In genomic region chr10:119653209-119653608, GRCh38 we compare ENCODE assay signal across 8 cellular contexts. TPM values are rescaled to one million over a fixed set of nuclear protein-coding genes. Genes with fewer than 3 reads are reported as not detected.
A peak's percentile ranks its signal among the peaks of the same experiment; 100 is the strongest.
DNase-seq lines count a peak whose midpoint lies in the region; ATAC-seq and TF ChIP-seq lines count a peak whose summit lies in the region.

No MANE protein-coding gene starts in this region.

- H3K27me3 ChIP-seq in fibroblast of lung (ENCODE audit: control insufficient read depth, insufficient read depth, low read length) (no peaks in the 10 kb centered on the region), sigmoid colon (no peaks in the 10 kb centered on the region)

- H3K4me1 Mint-ChIP-seq in T-helper 2 cell treated with Interferon-gamma antibody and Interleukin-4, amounts not matched to agents 5 μg/mL and 100 μg/mL, for 36 hours (ENCODE audit: low read depth) = peaks cover 55% of the 10 kb centered on the region

- peaks cover 2% of the 10 kb centered on the region for H4K20me1 ChIP-seq in fibroblast of lung (ENCODE audit: control insufficient read depth, extremely low read depth, insufficient read depth, low read length)

- WGBS in sigmoid colon, 2 donors = 76 to 86% methylated on average over 1 of the region's 1 CpG

- H3K27me3 Mint-ChIP-seq in T-helper 2 cell treated with Interferon-gamma antibody and Interleukin-4, amounts not matched to agents 5 μg/mL and 100 μg/mL, for 36 hours (ENCODE audit: low read depth) = peaks cover 6% of the 10 kb centered on the region

- H3K36me3 Mint-ChIP-seq in T-helper 2 cell treated with Interferon-gamma antibody and Interleukin-4, amounts not matched to agents 5 μg/mL and 100 μg/mL, for 36 hours (ENCODE audit: low read depth) = peaks cover 11% of the 10 kb centered on the region

- intact Hi-C loops in sigmoid colon (cut with DNase I) (loop anchor here (5.0 kb wide), 1 partner anchor 111 kb away; the partner anchor contains the start of gene RGS10), head of caudate nucleus (cut with DNase I) (loop anchor here (5.0 kb wide), 1 partner anchor 56 kb away; the partner anchor contains the start of gene TIAL1)

- peaks cover 28% of the 10 kb centered on the region for H3K4me1 ChIP-seq in HEK293 (ENCODE audit: control insufficient read depth, insufficient read depth, low read length)
- H3K4me1 ChIP-seq in fibroblast of lung (ENCODE audit: control insufficient read depth, extremely low read depth, insufficient read depth, low read length) = peaks cover 34% of the 10 kb centered on the region
- H3K4me1 ChIP-seq in sigmoid colon = peaks cover 0 to 60% (median 51%) of the 10 kb centered on the region in 4 donors

- no peak overlapping the region for H2AFZ ChIP-seq in fibroblast of lung (ENCODE audit: low read length)

- H3K79me2 ChIP-seq in fibroblast of lung (ENCODE audit: control insufficient read depth, insufficient read depth, low read length) = peaks cover 67% of the 10 kb centered on the region

- CTCF ChIA-PET in HEK293 (lab: Yijun Ruan, JAX) = interaction anchor here (0.7 to 1.9 kb wide), 4 partner anchors 9 to 206 kb away, joined by 3 to 7 read pairs (median 4); partner anchors contain the start of gene INPP5F

- H3K36me3 ChIP-seq in HEK293 (ENCODE audit: control insufficient read depth in 2 of 2, insufficient read depth in 1 of 2, low read length in 2 of 2) (peaks cover 0 to 20% of the 10 kb centered on the region in 2 experiments; a peak in 1 of 3 replicates), fibroblast of lung (ENCODE audit: control insufficient read depth, insufficient read depth, low read length) (peaks cover 1% of the 10 kb centered on the region), sigmoid colon (no peaks in the 10 kb centered on the region)

- no peak for ATAC-seq in HG02763 (IDR thresholded peaks at IDR 0.05; ENCODE audit: unreplicated experiment)

- no peak for TF ChIP-seq POLR2A in sigmoid colon (IDR thresholded peaks at IDR 0.05)

- no peak for TF ChIP-seq CTCF in HEK293 (tag by site-specific recombination; IDR thresholded peaks at IDR 0.05)
- TF ChIP-seq CTCF in fibroblast of lung (conservative IDR thresholded peaks at IDR 0.05 in 1 of 2, IDR thresholded peaks at IDR 0.05 in 1 of 2; ENCODE audit: low read depth in 1 of 2, low read length in 2 of 2) = no peak
- TF ChIP-seq CTCF in sigmoid colon (IDR thresholded peaks at IDR 0.05) = no peak

- H3K4me2 ChIP-seq in fibroblast of lung (ENCODE audit: extremely low read depth, insufficient read depth, low read length) = peak overlapping the region; percentile 70

- H3K4me3 Mint-ChIP-seq in T-helper 2 cell treated with Interferon-gamma antibody and Interleukin-4, amounts not matched to agents 5 μg/mL and 100 μg/mL, for 36 hours = peak overlapping the region; percentile 79

- peak overlapping the region; percentile 83 for H3K4me3 ChIP-seq in HEK293 (ENCODE audit: low read depth, low read length)
- peak overlapping the region; percentile 68 to 90 (median 86) for H3K4me3 ChIP-seq in fibroblast of lung (replicated peaks in 1 of 4; ENCODE audit: control extremely low read depth in 1 of 4, insufficient read depth in 1 of 4, low read depth in 3 of 4, low read length in 4 of 4)
- peak overlapping the region; percentile 94 to 99 (median 96) for H3K4me3 ChIP-seq in sigmoid colon

- POLR2A ChIA-PET in HEK293 (lab: Yijun Ruan, JAX) = no interaction called here

- no peaks in the 10 kb centered on the region for H3K9me3 ChIP-seq in HEK293 (ENCODE audit: control insufficient read depth, insufficient read depth, low read depth, low read length)
- no peaks in the 10 kb centered on the region for H3K9me3 ChIP-seq in fibroblast of lung (ENCODE audit: control insufficient read depth, insufficient read depth, low read depth, low read length)
- no peaks in the 10 kb centered on the region for H3K9me3 ChIP-seq in sigmoid colon

- H3K27ac Mint-ChIP-seq in T-helper 2 cell treated with Interferon-gamma antibody and Interleukin-4, amounts not matched to agents 5 μg/mL and 100 μg/mL, for 36 hours = peak overlapping the region; percentile 88

- DNase-seq in T-helper 2 cell treated with Interferon-gamma antibody and Interleukin-4, amounts not matched to agents 5 μg/mL and 100 μg/mL, for 36 hours (ENCODE audit: low spot score) = no peak
- DNase-seq in fibroblast of lung (ENCODE audit: low read depth in 2 of 2) (no peak), sigmoid colon (no peak), GM19238 (ENCODE audit: insufficient read length, low spot score) (no peak), head of caudate nucleus (no peak), NCI-H1105 (lab: John Stamatoyannopoulos, UW) (no peak)

- no peak overlapping the region for H3K27ac ChIP-seq in HEK293 (ENCODE audit: extremely low read depth, low read depth, low read length)
- H3K27ac ChIP-seq in fibroblast of lung (ENCODE audit: insufficient read depth, low read length) = no peak overlapping the region
- peak overlapping the region; percentile 98 to 100 (median 99) for H3K27ac ChIP-seq in sigmoid colon

- no peak overlapping the region for H3K9ac ChIP-seq in fibroblast of lung (ENCODE audit: insufficient read depth, low read length)

- no peaks in the 10 kb centered on the region for H3K9me3 Mint-ChIP-seq in T-helper 2 cell treated with Interferon-gamma antibody and Interleukin-4, amounts not matched to agents 5 μg/mL and 100 μg/mL, for 36 hours

- TF ChIP-seq EP300 in sigmoid colon (IDR thresholded peaks at IDR 0.05) = no peak

TF ChIP-seq in HEK293, 187 proteins besides CTCF, POLR2A, EP300 and RAD21:
- TF ChIP-seq PRDM10 (tag by site-specific recombination; IDR thresholded peaks at IDR 0.05) (peak; percentile 38; the same call in 1 of the 2 replicates), KLF7 (tag by site-specific recombination; IDR thresholded peaks at IDR 0.05; ENCODE audit: borderline replicate concordance) (no peak), ZNF175 (tag by site-specific recombination; IDR thresholded peaks at IDR 0.05) (no peak), MYNN (tag by site-specific recombination; IDR thresholded peaks at IDR 0.05; ENCODE audit: borderline replicate concordance) (peak; percentile 95), ZBTB17 (tag by site-specific recombination; IDR thresholded peaks at IDR 0.05) (peak; percentile 67; the same call in 1 of the 2 replicates), SP7 (tag by site-specific recombination; IDR thresholded peaks at IDR 0.05) (peak; percentile 44), ZNF624 (tag by site-specific recombination; IDR thresholded peaks at IDR 0.05) (no peak), ZNF354C (tag by site-specific recombination; IDR thresholded peaks at IDR 0.05; ENCODE audit: borderline replicate concordance, low read depth) (no peak), ZBTB8A (tag by site-specific recombination; IDR thresholded peaks at IDR 0.05) (peak; percentile 37; the same call in 1 of the 2 replicates)

RNA-seq across cellular contexts. Expression of gene BAG3, which starts 2.0 kb away (rescaled TPM):
- total RNA-seq in fibroblast of lung (5.1 and 8.4 TPM in 2 replicates), sigmoid colon (10 to 100 TPM; 32.9 to 62.4 (median 43.9) TPM)
- polyA plus RNA-seq in fibroblast of lung (20.0 and 20.9 TPM in 2 replicates), sigmoid colon (10 to 100 TPM; 10.8 to 22.5 (median 16.9) TPM)
- polyA plus RNA-seq in fibroblast of lung (2012) = 63.0 and 69.7 TPM in 2 replicates
- 29.3 and 32.8 TPM in 2 replicates for polyA minus RNA-seq in fibroblast of lung (ENCODE audit: low replicate concordance)

RNA-seq across cellular contexts. Expression of gene TIAL1, which starts 56.4 kb away (rescaled TPM):
- total RNA-seq in fibroblast of lung (27.5 and 38.5 TPM in 2 replicates), sigmoid colon (100 to 1,000 TPM in 1 of 4 donors, 10 to 100 TPM in 3; 68.3 to 132 (median 90.0) TPM)
- polyA plus RNA-seq in fibroblast of lung (102 and 116 TPM in 2 replicates), sigmoid colon (10 to 100 TPM; 29.4 to 47.8 (median 30.1) TPM)
- 75.9 and 77.0 TPM in 2 replicates for polyA plus RNA-seq in fibroblast of lung (2012)
- 26.9 and 28.9 TPM in 2 replicates for polyA minus RNA-seq in fibroblast of lung (ENCODE audit: low replicate concordance)

Comparison
In these comparisons a context has a peak if more than half of its experiments do, and no peak if none do; other contexts are left out.
1. H3K27ac ChIP-seq: peak in sigmoid colon (4 of 4); none in HEK293 (single experiment) and fibroblast of lung (single experiment).
2. Peak in every context shown above with its lines, with median percentiles within 50 percentile points of each other: H3K4me3 ChIP-seq.